ENCODE assay signal across 30 cellular contexts in genomic region chr7:28761485-28761884, GRCh38.
DNase-seq lines count a peak whose midpoint lies in the region; ATAC-seq, FAIRE-seq and TF ChIP-seq lines count a peak whose summit lies in the region.
"Had no signal": no experiment of that assay in that cellular context is flagged by ENCODE, and none has a peak within 500 bp of the region (broad histone marks: within the 10 kb centered on the region; RNA-seq: fewer than 3 reads in every experiment).

No MANE protein-coding gene starts in this region.

- dilution Hi-C loops in IMR-90 (cut with HindIII; ENCODE audit: low sequenced_read_pairs, unreplicated experiment): no loop called here

- H2AK5ac ChIP-seq in IMR-90 (ENCODE audit: low read depth, low read length) (no peak overlapping the region), H1 (ENCODE audit: low read depth, low read length) (no peak overlapping the region)

- H3K56ac ChIP-seq in IMR-90 (ENCODE audit: extremely low read depth, insufficient read depth, low read length): no peak overlapping the region
- H3K56ac ChIP-seq in H1 (replicated peaks; ENCODE audit: insufficient read length, low read depth, low read length): no peak overlapping the region

- no peaks in the 10 kb centered on the region for H3K36me3 Mint-ChIP-seq in nephron (ENCODE audit: low read depth)

- H3K79me1 ChIP-seq in IMR-90 (ENCODE audit: low read depth in 1 of 2, low read length in 2 of 2) (no peaks in the 10 kb centered on the region), H1 (ENCODE audit: low read depth, low read length) (no peaks in the 10 kb centered on the region)

- H3K79me2 ChIP-seq in PC-3 (ENCODE audit: low read length): no peaks in the 10 kb centered on the region
- no peaks in the 10 kb centered on the region for H3K79me2 ChIP-seq in H1 (ENCODE audit: control insufficient read depth in 1 of 2, insufficient read depth in 2 of 2, low read length in 2 of 2)

- H3K4ac ChIP-seq in IMR-90 (ENCODE audit: low read depth, low read length): no peak overlapping the region
- no peak overlapping the region for H3K4ac ChIP-seq in H1 (replicated peaks; ENCODE audit: insufficient read length, low read depth, low read length)

- no peak for TF ChIP-seq RAD21 in IMR-90 (IDR thresholded peaks at IDR 0.05; ENCODE audit: low read length)
- no peak for TF ChIP-seq RAD21 in H1 (IDR thresholded peaks at IDR 0.05 in 1 of 2, conservative IDR thresholded peaks at IDR 0.05 in 1 of 2; ENCODE audit: low read depth in 2 of 2, low read length in 2 of 2)

- no peak overlapping the region for H2BK5ac ChIP-seq in IMR-90 (ENCODE audit: low read depth, low read length, poor library complexity, severe bottlenecking)
- H2BK5ac ChIP-seq in H1 (ENCODE audit: low read depth, low read length): no peak overlapping the region

- H3K4me1 Mint-ChIP-seq in nephron: peaks cover 29% of the 10 kb centered on the region

- H3K9me3 ChIP-seq in IMR-90 (ENCODE audit: control insufficient read depth, insufficient read depth, low read length): no peaks in the 10 kb centered on the region
- H3K9me3 ChIP-seq in PC-3 (ENCODE audit: low read length): no peaks in the 10 kb centered on the region
- H3K9me3 ChIP-seq in H1 (ENCODE audit: insufficient read depth in 2 of 2, low read depth in 1 of 2, low read length in 1 of 2): no peaks in the 10 kb centered on the region
- H3K9me3 ChIP-seq: A549; BLaER1 treated with 17β-estradiol and CSF1 and Interleukin-3, amounts not matched to agents 10 nM and 100 nM; SJCRH30 had no signal

- TF ChIP-seq EP300 in H1 (IDR thresholded peaks at IDR 0.05; ENCODE audit: borderline replicate concordance in 1 of 2, low read depth in 2 of 2, low read length in 2 of 2): no peak

- no CpG with 5 or more reads among the region's 2 CpGs for WGBS in IMR-90 (ENCODE audit: extremely low coverage in 2 of 2, insufficient read length in 1 of 2), 2 experiments
- 100% methylated on average over 2 of the region's 2 CpGs; no CpG with 5 or more reads in 1 of the 2 experiments for WGBS in H1 (ENCODE audit: extremely low coverage in 1 of 2, insufficient coverage in 1 of 2, insufficient read length in 1 of 2, insufficient replicate concordance in 2 of 2, low coverage in 1 of 2, low lambda C conversion rate in 2 of 2, missing lambda C conversion rate in 1 of 2), 2 experiments

- H3K18ac ChIP-seq in IMR-90 (ENCODE audit: low read depth, low read length) (no peak overlapping the region), H1 (ENCODE audit: extremely low read depth, low read length) (no peak overlapping the region)

- H3K9me3 Mint-ChIP-seq in nephron: no peaks in the 10 kb centered on the region
- H3K9me3 Mint-ChIP-seq: CD4-positive, alpha-beta T cell had no signal

- no peaks in the 10 kb centered on the region for H3F3A ChIP-seq in PC-3 (ENCODE audit: low read length, unreplicated experiment)

- H3K14ac ChIP-seq in IMR-90 (replicated peaks; ENCODE audit: low read depth, low read length) (0 out of 2 replicates have a peak overlapping the region, but pooled peaks have one; percentile 2), H1 (ENCODE audit: insufficient read length) (no peak overlapping the region)

- H3K9me1 ChIP-seq in IMR-90 (ENCODE audit: insufficient read depth, low read length): no peaks in the 10 kb centered on the region; the same call in 1 of the 2 replicates

- H4K20me1 ChIP-seq in IMR-90 (ENCODE audit: insufficient read depth, low read length): no peaks in the 10 kb centered on the region
- H4K20me1 ChIP-seq in PC-3 (ENCODE audit: low read length): no peaks in the 10 kb centered on the region
- no peaks in the 10 kb centered on the region for H4K20me1 ChIP-seq in H1 (replicated peaks in 1 of 2; ENCODE audit: control insufficient read depth in 1 of 2, insufficient read depth in 2 of 2, low read length in 2 of 2)
- H4K20me1 ChIP-seq: BLaER1 treated with 17β-estradiol and CSF1 and Interleukin-3, amounts not matched to agents 10 nM and 100 nM had no signal

- H2BK12ac ChIP-seq in H1 (ENCODE audit: low read depth, low read length): no peak overlapping the region

- no peak for TF ChIP-seq CTCF in IMR-90 (conservative IDR thresholded peaks at IDR 0.05; ENCODE audit: low read depth, low read length)
- no peak for TF ChIP-seq CTCF in PC-3 (conservative IDR thresholded peaks at IDR 0.05; ENCODE audit: low read depth, low read length)
- TF ChIP-seq CTCF in H1 (IDR thresholded peaks at IDR 0.05; ENCODE audit: control extremely low read depth in 1 of 3, insufficient read depth in 1 of 3, low read depth in 1 of 3, low read length in 3 of 3): no peak
- TF ChIP-seq CTCF in nephron (IDR thresholded peaks at IDR 0.05; ENCODE audit: unreplicated experiment in 3 of 3): no peak

- H3K27me3 Mint-ChIP-seq in nephron (ENCODE audit: low read depth): no peaks in the 10 kb centered on the region

- BruUV-seq in IMR-90 (replicated peaks; lab: Mats Ljungman, UMichigan): no TSS peak
- BruUV-seq in PC-3 (replicated peaks; lab: Mats Ljungman, UMichigan): no TSS peak

- H2AFZ ChIP-seq in IMR-90 (replicated peaks; ENCODE audit: low read length, poor library complexity): no peak overlapping the region
- no peak overlapping the region for H2AFZ ChIP-seq in PC-3 (ENCODE audit: low read length)
- H2AFZ ChIP-seq in H1 (ENCODE audit: low read length): no peak overlapping the region
- H2AFZ ChIP-seq: PC-9 had no signal

- no peak for TF ChIP-seq POLR2A in IMR-90 (IDR thresholded peaks at IDR 0.05; ENCODE audit: low read depth, low read length)
- no peak for TF ChIP-seq POLR2A in H1 (IDR thresholded peaks at IDR 0.05; ENCODE audit: control extremely low read depth in 1 of 2, low read depth in 2 of 2, low read length in 2 of 2)

- no peak overlapping the region for H3K4me2 ChIP-seq in IMR-90 (ENCODE audit: low read depth, low read length)
- H3K4me2 ChIP-seq in PC-3 (ENCODE audit: low read length): no peak overlapping the region
- H3K4me2 ChIP-seq in H1 (ENCODE audit: insufficient read depth in 1 of 2, low read depth in 2 of 2, low read length in 2 of 2): no peak overlapping the region
- H3K4me2 ChIP-seq: A549; BLaER1 treated with 17β-estradiol and CSF1 and Interleukin-3, amounts not matched to agents 10 nM and 100 nM; PC-9 had no signal

- H3K27ac ChIP-seq in IMR-90 (ENCODE audit: insufficient read depth, low read length) (no peak overlapping the region), PC-3 (ENCODE audit: low read length) (no peak overlapping the region), H1 (ENCODE audit: low read depth, low read length) (no peak overlapping the region)
- H3K27ac ChIP-seq: A549; BLaER1 treated with 17β-estradiol and CSF1 and Interleukin-3, amounts not matched to agents 10 nM and 100 nM; PC-9; SJCRH30 had no signal

- no peak overlapping the region for H3K4me3 Mint-ChIP-seq in nephron
- H3K4me3 Mint-ChIP-seq: CD4-positive, alpha-beta T cell had no signal

- H3K23ac ChIP-seq in IMR-90 (ENCODE audit: low read depth, low read length): no peak overlapping the region
- peak overlapping the region; percentile 27 for H3K23ac ChIP-seq in H1 (ENCODE audit: insufficient read length)

- peak; percentile 77 for DNase-seq in IMR-90
- peak; percentile 50 for DNase-seq in PC-3
- DNase-seq in H1 (ENCODE audit: low read depth in 1 of 2, low spot score in 2 of 2): no peak
- no peak for DNase-seq in NCI-H1694 treated with DMSO at 0.1 percent for 48 hours (lab: John Stamatoyannopoulos, UW)
- DNase-seq in activated T-cell treated with anti-CD3 and anti-CD28 coated beads for 4 hours: no peak
- DNase-seq: AML-193; CD4-positive, alpha-beta T cell; COR-L47; DMS53; GDM1; Kasumi-1; MV-4-11; NCI-H1105; NCI-H1436 treated with DMSO at 0.1 percent for 48 hours; NCI-H2029; NCI-H446 treated with DMSO at 0.1 percent for 48 hours; NCI-H69; PC-9; SJCRH30 had no signal

- no peak overlapping the region for H3K4me3 ChIP-seq in IMR-90 (ENCODE audit: insufficient read depth, low read depth, low read length)
- H3K4me3 ChIP-seq in PC-3 (ENCODE audit: low read length): no peak overlapping the region
- H3K4me3 ChIP-seq in H1 (ENCODE audit: extremely low read depth in 1 of 4, insufficient read depth in 2 of 4, low read depth in 3 of 4, low read length in 4 of 4): no peak overlapping the region
- H3K4me3 ChIP-seq: A549; BLaER1 treated with 17β-estradiol and CSF1 and Interleukin-3, amounts not matched to agents 10 nM and 100 nM; GM12878; K562; PC-9; SJCRH30 had no signal

- H2BK20ac ChIP-seq in IMR-90 (ENCODE audit: low read depth, low read length) (no peak overlapping the region), H1 (ENCODE audit: low read length) (no peak overlapping the region)

- no peaks in the 10 kb centered on the region; the same call in 1 of the 2 replicates for H3K23me2 ChIP-seq in H1 (ENCODE audit: low read depth, low read length)

- H4K91ac ChIP-seq in IMR-90 (ENCODE audit: insufficient read depth, low read depth, low read length) (no peak overlapping the region), H1 (replicated peaks; ENCODE audit: insufficient read length, low read length) (no peak overlapping the region)

- H2AK9ac ChIP-seq in IMR-90 (replicated peaks; ENCODE audit: low read depth, low read length, poor library complexity): no peak overlapping the region

- peak overlapping the region in 2 of 3 experiments; percentile 11 to 50 for H3K27ac Mint-ChIP-seq in nephron
- H3K27ac Mint-ChIP-seq: CD4-positive, alpha-beta T cell had no signal

- no peak overlapping the region for H4K8ac ChIP-seq in IMR-90 (ENCODE audit: low read depth in 2 of 2, low read length in 2 of 2)
- H4K8ac ChIP-seq in H1 (ENCODE audit: extremely low read depth, insufficient read depth, low read length): no peak overlapping the region

- H3K9ac ChIP-seq in IMR-90 (ENCODE audit: low read depth, low read length) (no peak overlapping the region), PC-3 (ENCODE audit: low read length) (no peak overlapping the region), H1 (replicated peaks in 1 of 4; ENCODE audit: extremely low read depth in 1 of 4, low read depth in 3 of 4, low read length in 3 of 4) (no peak overlapping the region)
- H3K9ac ChIP-seq: BLaER1 treated with 17β-estradiol and CSF1 and Interleukin-3, amounts not matched to agents 10 nM and 100 nM had no signal

- H3K27me3 ChIP-seq in IMR-90 (ENCODE audit: control insufficient read depth, insufficient read depth, low read length) (no peaks in the 10 kb centered on the region), PC-3 (ENCODE audit: low read length) (no peaks in the 10 kb centered on the region), H1 (replicated peaks in 1 of 4; ENCODE audit: control insufficient read depth in 3 of 4, extremely low read depth in 1 of 4, insufficient read depth in 3 of 4, low read length in 3 of 4) (no peaks in the 10 kb centered on the region)
- H3K27me3 ChIP-seq: BLaER1 treated with 17β-estradiol and CSF1 and Interleukin-3, amounts not matched to agents 10 nM and 100 nM; SJCRH30 had no signal

- H4K5ac ChIP-seq in IMR-90 (ENCODE audit: low read depth, low read length): no peak overlapping the region
- no peak overlapping the region for H4K5ac ChIP-seq in H1 (ENCODE audit: insufficient read length, low read depth, low read length)

- H3K36me3 ChIP-seq in IMR-90 (ENCODE audit: control insufficient read depth, insufficient read depth, low read length) (no peaks in the 10 kb centered on the region), PC-3 (ENCODE audit: low read depth, low read length) (no peaks in the 10 kb centered on the region), H1 (ENCODE audit: control insufficient read depth in 2 of 4, insufficient read depth in 4 of 4, low read length in 3 of 4) (no peaks in the 10 kb centered on the region)
- H3K36me3 ChIP-seq: BLaER1 treated with 17β-estradiol and CSF1 and Interleukin-3, amounts not matched to agents 10 nM and 100 nM; SJCRH30 had no signal

- H3K4me1 ChIP-seq in IMR-90 (ENCODE audit: control insufficient read depth, insufficient read depth, low read length) (peaks cover 5% of the 10 kb centered on the region), PC-3 (ENCODE audit: insufficient read depth, low read length) (no peaks in the 10 kb centered on the region; the same call in 1 of the 2 replicates), H1 (replicated peaks in 1 of 4; ENCODE audit: control insufficient read depth in 3 of 4, insufficient read depth in 4 of 4, low read length in 3 of 4) (0 out of 7 replicates have a peak, but pooled peaks cover 0 to 3% (median 0%) of the 10 kb centered on the region in 4 experiments)
- H3K4me1 ChIP-seq: A549; BLaER1 treated with 17β-estradiol and CSF1 and Interleukin-3, amounts not matched to agents 10 nM and 100 nM; SJCRH30 had no signal

- ATAC-seq in IMR-90 (ENCODE audit: low read depth) (peak; percentile 30; the same call in 1 of the 2 replicates), PC-3 (peak; percentile 54; the same call in 1 of the 2 replicates), GM21529 (IDR thresholded peaks at IDR 0.05; ENCODE audit: unreplicated experiment) (no peak), GM19463 (IDR thresholded peaks at IDR 0.05; ENCODE audit: unreplicated experiment) (no peak)
- ATAC-seq: A549, GM12878, HepG2, K562, Right ventricle myocardium inferior, SK-N-SH treated with all-trans-retinoic acid at 6 μM for 48 hours had no signal

- POLR2A ChIA-PET in IMR-90 (lab: Charles Lee; ENCODE audit: unreplicated experiment): interaction anchor here (0.6 kb wide), 1 partner anchor 44 kb away, joined by 4 read pairs; no protein-coding TSS in a partner anchor
- POLR2A ChIA-PET in PC-3 (lab: Charles Lee; ENCODE audit: unreplicated experiment): no interaction called here
- POLR2A ChIA-PET in H1 (lab: Charles Lee; ENCODE audit: partially characterized antibody): no interaction called here

- H2BK15ac ChIP-seq in IMR-90 (ENCODE audit: low read depth, low read length) (no peak overlapping the region), H1 (ENCODE audit: low read length) (no peak overlapping the region)

- peak overlapping the region; percentile 2; the same call in 1 of the 2 replicates for H2BK120ac ChIP-seq in IMR-90 (ENCODE audit: low read depth, low read length)
- H2BK120ac ChIP-seq in H1 (replicated peaks; ENCODE audit: low read depth, low read length): no peak overlapping the region

- CTCF ChIA-PET in IMR-90 (lab: Yijun Ruan, JAX): interaction anchor here (0.6 kb wide), 1 partner anchor 1281 kb away, joined by 3 read pairs; no protein-coding TSS in a partner anchor
- CTCF ChIA-PET in PC-3 (lab: Charles Lee): no interaction called here
- CTCF ChIA-PET in H1 (lab: Charles Lee; ENCODE audit: partially characterized antibody): interaction anchor here (0.6 kb wide), 1 partner anchor 24 kb away, joined by 3 read pairs; no protein-coding TSS in a partner anchor

- no peak for FAIRE-seq in H1 (lab: Jason Lieb, UNC)
- FAIRE-seq: A549, GM12878, H54, HepG2, K562 had no signal

- no peaks in the 10 kb centered on the region for H3K9me2 ChIP-seq in PC-3 (replicated peaks; ENCODE audit: low read length)

- in situ Hi-C loops in IMR-90 (cut with MboI; ENCODE audit: low sequenced_read_pairs): no loop called here

- intact Hi-C loops in IMR-90 (cut with micrococcal nuclease) (loop anchor here (10.0 kb wide), 1 partner anchor 467 kb away; no protein-coding TSS in a partner anchor), PC-3 (cut with micrococcal nuclease) (loop anchor here (5.0 kb wide), 1 partner anchor 46 kb away; no protein-coding TSS in a partner anchor)

Comparison
In these comparisons a context has a peak if more than half of its experiments do, and no peak if none do; other contexts are left out.
1. ATAC-seq: peak in IMR-90 (single experiment) and PC-3 (single experiment); none in GM21529 (single experiment) and GM19463 (single experiment).
2. DNase-seq: peak in IMR-90 (single experiment) and PC-3 (single experiment); none in H1 (0 of 2), NCI-H1694 treated with DMSO at 0.1 percent for 48 hours (single experiment) and activated T-cell treated with anti-CD3 and anti-CD28 coated beads for 4 hours (single experiment).